17 cellular contexts compared by ENCODE assay signal in genomic region chr7:1020849-1021251, GRCh38. TPM values are rescaled to one million over a fixed set of nuclear protein-coding genes. Genes with fewer than 3 reads are reported as not detected.
DNase-seq lines count a peak whose midpoint lies in the region; ATAC-seq and TF ChIP-seq lines count a peak whose summit lies in the region.
"Had no signal": no experiment of that assay in that cellular context is flagged by ENCODE, and none has a peak within 500 bp of the region (broad histone marks: within the 10 kb centered on the region; RNA-seq: fewer than 3 reads in every experiment).

No MANE protein-coding gene starts in this region.

- H3K4me3 ChIP-seq in Loucy (ENCODE audit: low read length, poor library complexity, severe bottlenecking) (no peak overlapping the region), choroid plexus epithelial cell (ENCODE audit: low read depth, low read length) (no peak overlapping the region), psoas muscle (no peak overlapping the region)
- H3K4me3 ChIP-seq: pancreas had no signal

- H3K36me3 Mint-ChIP-seq in activated CD4-positive, alpha-beta T cell treated with anti-CD3 and anti-CD28 coated beads for 36 hours (ENCODE audit: low read depth): peaks cover 14% of the 10 kb centered on the region

- H3K9ac ChIP-seq in Loucy (ENCODE audit: low read depth, low read length, poor library complexity, severe bottlenecking): no peak overlapping the region

- no peak overlapping the region for H3K27ac ChIP-seq in psoas muscle
- H3K27ac ChIP-seq: pancreas had no signal

- no peaks in the 10 kb centered on the region for H3K9me3 ChIP-seq in Loucy (ENCODE audit: insufficient read depth, low read depth, low read length)
- no peaks in the 10 kb centered on the region for H3K9me3 ChIP-seq in psoas muscle
- H3K9me3 ChIP-seq: Caco-2, pancreas had no signal

- POLR2A ChIA-PET in activated CD4-positive, alpha-beta T cell treated with anti-CD3 and anti-CD28 coated beads for 36 hours (lab: Charles Lee): no interaction called here

- H3K4me1 ChIP-seq in Loucy (ENCODE audit: insufficient read depth, low read length, poor library complexity, severe bottlenecking): peaks cover 20% of the 10 kb centered on the region
- H3K4me1 ChIP-seq in psoas muscle: peaks cover 26% of the 10 kb centered on the region
- H3K4me1 ChIP-seq: Caco-2 had no signal

- peaks cover 2% of the 10 kb centered on the region for H4K20me1 ChIP-seq in Loucy (ENCODE audit: insufficient read depth, low read length, poor library complexity, severe bottlenecking)

- H3K79me2 ChIP-seq in Loucy (ENCODE audit: insufficient read depth, low read length): peaks cover 60% of the 10 kb centered on the region; the same call in 1 of the 2 replicates

- no peak overlapping the region for H3K4me2 ChIP-seq in Loucy (ENCODE audit: low read depth, low read length, poor library complexity, severe bottlenecking)

- intact Hi-C loops in activated CD4-positive, alpha-beta T cell treated with anti-CD3 and anti-CD28 coated beads for 36 hours (cut with DNase I, micrococcal nuclease): loop anchor here in 1 of 2 experiments (1.0 kb wide), 1 partner anchor 44 kb away; no protein-coding TSS in a partner anchor
- intact Hi-C loops in psoas muscle (cut with DNase I): no loop called here

- H3K27me3 Mint-ChIP-seq in activated CD4-positive, alpha-beta T cell treated with anti-CD3 and anti-CD28 coated beads for 36 hours: no peaks in the 10 kb centered on the region
- H3K27me3 Mint-ChIP-seq: activated CD4-positive, alpha-beta memory T cell treated with anti-CD3 and anti-CD28 coated beads, Interleukin-2, amount 10 ng/mL, durations not matched to agents 7 days and 5 days had no signal

- TF ChIP-seq CTCF in Loucy (conservative IDR thresholded peaks at IDR 0.05; ENCODE audit: low read length) (peak; percentile 52), choroid plexus epithelial cell (conservative IDR thresholded peaks at IDR 0.05; ENCODE audit: low read depth, low read length) (peak; percentile 29), psoas muscle (IDR thresholded peaks at IDR 0.05) (peak; percentile 14)

- H3F3A ChIP-seq in Loucy (ENCODE audit: low read depth): no peaks in the 10 kb centered on the region

- WGBS in psoas muscle, 3 donors: 77 to 90% (median 84%) methylated on average over 7 of the region's 7 CpGs

- peak; percentile 33 for DNase-seq in activated CD4-positive, alpha-beta T cell treated with anti-CD3 and anti-CD28 coated beads for 36 hours
- no peak for DNase-seq in activated CD4-positive, alpha-beta T cell treated with anti-CD3 and anti-CD28 coated beads for 4 hours
- DNase-seq in choroid plexus epithelial cell (ENCODE audit: low read depth): no peak
- peak; percentile 12 to 43 for DNase-seq in psoas muscle
- DNase-seq in activated gamma-delta T cell treated with Interleukin-2 at 50 U/mL for 16 hours: no peak
- DNase-seq in activated CD4-positive, alpha-beta T cell treated with anti-CD3 and anti-CD28 coated beads for 1 hour: no peak
- DNase-seq: activated CD4-positive, alpha-beta memory T cell treated with anti-CD3 and anti-CD28 coated beads, Interleukin-2, amount 10 ng/mL, durations not matched to agents 7 days and 5 days; activated effector memory CD4-positive, alpha-beta T cell treated with anti-CD3 and anti-CD28 coated beads, Interleukin-2, amount 50 U/mL, for 16 hours; Caco-2; foreskin fibroblast; NCI-H1105 treated with DMSO at 0.1 percent for 48 hours; stimulated activated CD4-positive, alpha-beta T cell treated with anti-CD3 and anti-CD28 coated beads, Interleukin-12 subunit alpha, Interleukin-12 subunit beta, amount 100 ng/mL, for 4 hours had no signal

- H3K36me3 ChIP-seq in Loucy (ENCODE audit: insufficient read depth, low read length) (no peaks in the 10 kb centered on the region; the same call in 1 of the 2 replicates), psoas muscle (ENCODE audit: insufficient read depth in 1 of 2, low read depth in 1 of 2) (no peaks in the 10 kb centered on the region)
- H3K36me3 ChIP-seq: pancreas had no signal

- no peak overlapping the region for H3K4me3 Mint-ChIP-seq in activated CD4-positive, alpha-beta T cell treated with anti-CD3 and anti-CD28 coated beads for 36 hours
- H3K4me3 Mint-ChIP-seq: activated CD4-positive, alpha-beta memory T cell treated with anti-CD3 and anti-CD28 coated beads, Interleukin-2, amount 10 ng/mL, durations not matched to agents 7 days and 5 days; T-helper 2 cell treated with Interferon-gamma antibody and Interleukin-4, amounts not matched to agents 5 μg/mL and 100 μg/mL, for 36 hours had no signal

- ATAC-seq in activated CD4-positive, alpha-beta T cell treated with anti-CD3 and anti-CD28 coated beads for 36 hours: no peak
- ATAC-seq in psoas muscle: peak in 1 of 4 donors; percentile 41
- ATAC-seq in HG02852 (IDR thresholded peaks at IDR 0.05; ENCODE audit: unreplicated experiment): no peak

- CTCF ChIA-PET in activated CD4-positive, alpha-beta T cell treated with anti-CD3 and anti-CD28 coated beads for 36 hours (lab: Charles Lee): interaction anchor here (1.2 kb wide), 1 partner anchor 28 kb away, joined by 4 read pairs; no protein-coding TSS in a partner anchor

- peaks cover 2% of the 10 kb centered on the region for H3K4me1 Mint-ChIP-seq in activated CD4-positive, alpha-beta T cell treated with anti-CD3 and anti-CD28 coated beads for 36 hours

- H3K9me3 Mint-ChIP-seq in activated CD4-positive, alpha-beta T cell treated with anti-CD3 and anti-CD28 coated beads for 36 hours (ENCODE audit: low read depth): peaks cover 2% of the 10 kb centered on the region
- H3K9me3 Mint-ChIP-seq: T-helper 2 cell treated with Interferon-gamma antibody and Interleukin-4, amounts not matched to agents 5 μg/mL and 100 μg/mL, for 36 hours had no signal

- H3K27me3 ChIP-seq in Loucy (ENCODE audit: insufficient read depth, low read length, poor library complexity, severe bottlenecking): no peaks in the 10 kb centered on the region
- no peaks in the 10 kb centered on the region for H3K27me3 ChIP-seq in psoas muscle (ENCODE audit: insufficient read depth in 3 of 3, low read length in 2 of 3)
- H3K27me3 ChIP-seq: pancreas had no signal

- H3K27ac Mint-ChIP-seq in activated CD4-positive, alpha-beta T cell treated with anti-CD3 and anti-CD28 coated beads for 36 hours: no peak overlapping the region
- H3K27ac Mint-ChIP-seq: activated CD4-positive, alpha-beta memory T cell treated with anti-CD3 and anti-CD28 coated beads, Interleukin-2, amount 10 ng/mL, durations not matched to agents 7 days and 5 days; T-helper 2 cell treated with Interferon-gamma antibody and Interleukin-4, amounts not matched to agents 5 μg/mL and 100 μg/mL, for 36 hours had no signal

- no peaks in the 10 kb centered on the region for H3K9me2 ChIP-seq in Loucy (replicated peaks; ENCODE audit: low read depth, low read length)

- no peak overlapping the region for H2AFZ ChIP-seq in Loucy (ENCODE audit: low read length)

RNA-seq across cellular contexts. Expression of gene GPR146, which starts 23.5 kb away (rescaled TPM):
- total RNA-seq in activated CD4-positive, alpha-beta T cell treated with anti-CD3 and anti-CD28 coated beads for 36 hours: 1 to 10 TPM; 4.7 to 5.6 TPM
- 10 to 100 TPM in 1 of 4 donors, 1 to 10 TPM in 3; 5.0 to 12.1 (median 7.5) TPM for total RNA-seq in psoas muscle
- polyA plus RNA-seq in psoas muscle: 10 to 100 TPM in 1 of 3 donors, 1 to 10 TPM in 2; 9.4 to 14.0 (median 9.9) TPM

RNA-seq across cellular contexts. Expression of gene CYP2W1, which starts 37.9 kb away (rescaled TPM):
- not detected for total RNA-seq in activated CD4-positive, alpha-beta T cell treated with anti-CD3 and anti-CD28 coated beads for 36 hours
- total RNA-seq in psoas muscle: not detected
- not detected for polyA plus RNA-seq in psoas muscle
- total RNA-seq: activated CD4-positive, alpha-beta memory T cell treated with anti-CD3 and anti-CD28 coated beads, Interleukin-2, amount 10 ng/mL, durations not matched to agents 7 days and 5 days; RPMI7951 had no signal

RNA-seq across cellular contexts. Expression of gene COX19, which starts 45.5 kb away (rescaled TPM):
- 10 to 100 TPM; 11.3 to 14.6 TPM for total RNA-seq in activated CD4-positive, alpha-beta T cell treated with anti-CD3 and anti-CD28 coated beads for 36 hours
- total RNA-seq in psoas muscle: 1 to 10 TPM; 4.5 to 7.9 (median 6.9) TPM
- polyA plus RNA-seq in psoas muscle: 10 to 100 TPM in 2 of 3 donors, 1 to 10 TPM in 1; 5.6 to 12.2 (median 11.3) TPM

Comparison
In these comparisons a context has a peak if more than half of its experiments do, and no peak if none do; other contexts are left out.
1. DNase-seq: peak in activated CD4-positive, alpha-beta T cell treated with anti-CD3 and anti-CD28 coated beads for 36 hours (single experiment) and psoas muscle (2 of 2); none in activated CD4-positive, alpha-beta T cell treated with anti-CD3 and anti-CD28 coated beads for 4 hours (0 of 2), choroid plexus epithelial cell (single experiment), activated gamma-delta T cell treated with Interleukin-2 at 50 U/mL for 16 hours (single experiment) and activated CD4-positive, alpha-beta T cell treated with anti-CD3 and anti-CD28 coated beads for 1 hour (single experiment).
2. Peak in every context shown above with its lines, with median percentiles within 50 percentile points of each other: CTCF ChIP-seq.